Comparison of ENCODE assay signal across 1 cellular context in the genomic region with DNA sequence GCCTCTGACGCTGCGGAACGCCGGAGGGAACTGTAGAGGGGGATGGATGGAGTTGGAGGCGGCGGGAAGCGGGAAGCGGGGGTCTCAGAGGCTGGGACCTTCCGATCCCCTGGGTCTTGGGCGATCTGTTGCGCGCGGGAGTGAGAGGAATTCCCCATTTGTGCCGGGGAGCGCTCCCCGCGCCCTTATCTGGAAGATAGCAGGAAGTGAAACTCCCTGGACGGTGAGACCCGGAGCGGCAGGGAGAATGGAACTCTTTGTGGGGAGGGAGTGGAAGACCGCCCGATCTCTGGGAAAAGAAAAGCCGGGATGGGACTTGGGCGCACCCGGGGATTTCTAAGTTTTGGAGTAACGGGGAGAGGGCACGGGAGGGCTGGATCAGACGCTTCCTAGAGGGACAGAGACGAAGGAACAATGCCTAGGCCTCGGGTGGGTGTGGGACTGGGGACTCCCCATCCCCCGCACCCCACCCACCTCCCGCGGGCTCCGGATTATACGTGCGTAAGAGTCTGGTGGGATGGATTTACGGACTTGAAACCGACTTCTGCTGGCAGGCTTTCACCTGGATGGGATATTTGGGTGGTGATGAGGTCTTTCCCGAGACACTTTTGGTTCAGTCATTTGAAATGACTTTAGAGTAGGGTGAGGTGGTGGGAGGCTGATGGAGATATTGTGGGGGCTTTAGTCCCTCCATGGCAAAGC.
A peak's percentile ranks its signal among the peaks of the same experiment; 100 is the strongest.
TF ChIP-seq lines count a peak whose summit lies in the region.

No MANE protein-coding gene starts in this region.

TF ChIP-seq in endothelial cell of umbilical vein, 7 proteins besides CTCF, POLR2A, EP300 and RAD21:
- TF ChIP-seq, protein P1, sequence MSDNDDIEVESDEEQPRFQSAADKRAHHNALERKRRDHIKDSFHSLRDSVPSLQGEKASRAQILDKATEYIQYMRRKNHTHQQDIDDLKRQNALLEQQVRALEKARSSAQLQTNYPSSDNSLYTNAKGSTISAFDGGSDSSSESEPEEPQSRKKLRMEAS (IDR thresholded peaks at IDR 0.05; ENCODE audit: insufficient read depth, insufficient read length) = no peak
- TF ChIP-seq GATA2 (IDR thresholded peaks at IDR 0.05; ENCODE audit: insufficient read depth, insufficient read length, low read depth, low read length) (no peak), POLR2AphosphoS5 (IDR thresholded peaks at IDR 0.05; ENCODE audit: insufficient read depth, low read depth, low read length) (no peak), EZH2 (IDR thresholded peaks at IDR 0.05; ENCODE audit: borderline replicate concordance, low read depth, low read length, severe bottlenecking) (peak; percentile 60), JUN (IDR thresholded peaks at IDR 0.05; ENCODE audit: borderline replicate concordance, insufficient read depth, insufficient read length, low read depth) (no peak)
